10 cellular contexts compared by ENCODE assay signal in genomic region chr12:5556033-5556614, GRCh38.
DNase-seq lines count a peak whose midpoint lies in the region; ATAC-seq and TF ChIP-seq lines count a peak whose summit lies in the region.
"Had no signal": no experiment of that assay in that cellular context is flagged by ENCODE, and none has a peak within 500 bp of the region (broad histone marks: within the 10 kb centered on the region; RNA-seq: fewer than 3 reads in every experiment).

No MANE protein-coding gene starts in this region.

- no peaks in the 10 kb centered on the region for H3K36me3 Mint-ChIP-seq in Caco-2 (ENCODE audit: insufficient read depth, unreplicated experiment)
- H3K36me3 Mint-ChIP-seq: activated naive CD8-positive, alpha-beta T cell treated with anti-CD3 and anti-CD28 coated beads, Interleukin-2, amount 10 ng/mL, durations not matched to agents 7 days and 5 days had no signal

- no peaks in the 10 kb centered on the region for H3K27me3 ChIP-seq in Caco-2 (replicated peaks; ENCODE audit: control insufficient read depth, insufficient read depth, low read length)
- H3K27me3 ChIP-seq in SU-DHL-6 (ENCODE audit: low read length) = no peaks in the 10 kb centered on the region
- H3K27me3 ChIP-seq: gastroesophageal sphincter had no signal

- DNase-seq in Caco-2 (peak in 1 of 2 experiments; percentile 67), GM13977 (ENCODE audit: low spot score) (no peak), left colon (peak in 1 of 2 donors; percentile 19), NCI-H128 (lab: John Stamatoyannopoulos, UW; ENCODE audit: unreplicated experiment) (no peak)
- DNase-seq in effector CD8-positive, alpha-beta T cell (lab: John Stamatoyannopoulos, UW) = no peak
- DNase-seq: activated naive CD8-positive, alpha-beta T cell treated with anti-CD3 and anti-CD28 coated beads, Interleukin-2, amount 10 ng/mL, durations not matched to agents 7 days and 5 days; NCI-H1048 had no signal

- in situ Hi-C loops in GM13977 (cut with MboI; ENCODE audit: low pct_unique_long_range_greater_than_20kb, low sequenced_read_pairs, unreplicated experiment) = no loop called here

- H3K9me3 ChIP-seq in Caco-2 = no peaks in the 10 kb centered on the region
- H3K9me3 ChIP-seq in SU-DHL-6 (ENCODE audit: insufficient read depth, low read length) = no peaks in the 10 kb centered on the region

- H3F3A ChIP-seq in SU-DHL-6 (ENCODE audit: insufficient read depth) = no peaks in the 10 kb centered on the region

- no peak overlapping the region for H3K4me3 Mint-ChIP-seq in Caco-2 (ENCODE audit: unreplicated experiment)
- H3K4me3 Mint-ChIP-seq: activated naive CD8-positive, alpha-beta T cell treated with anti-CD3 and anti-CD28 coated beads, Interleukin-2, amount 10 ng/mL, durations not matched to agents 7 days and 5 days had no signal

- no peak overlapping the region for H3K27ac Mint-ChIP-seq in Caco-2 (ENCODE audit: unreplicated experiment)
- H3K27ac Mint-ChIP-seq: activated naive CD8-positive, alpha-beta T cell treated with anti-CD3 and anti-CD28 coated beads, Interleukin-2, amount 10 ng/mL, durations not matched to agents 7 days and 5 days had no signal

- H3K27me3 Mint-ChIP-seq in Caco-2 (ENCODE audit: insufficient read depth, unreplicated experiment) = no peaks in the 10 kb centered on the region

- no peaks in the 10 kb centered on the region for H3K36me3 ChIP-seq in Caco-2 (ENCODE audit: control insufficient read depth, insufficient read depth, low read length)
- no peaks in the 10 kb centered on the region for H3K36me3 ChIP-seq in SU-DHL-6 (ENCODE audit: low read length)
- H3K36me3 ChIP-seq: gastroesophageal sphincter had no signal

- H3K4me1 Mint-ChIP-seq in Caco-2 (ENCODE audit: low read depth, unreplicated experiment) = peaks cover 6% of the 10 kb centered on the region
- H3K4me1 Mint-ChIP-seq: activated naive CD8-positive, alpha-beta T cell treated with anti-CD3 and anti-CD28 coated beads, Interleukin-2, amount 10 ng/mL, durations not matched to agents 7 days and 5 days had no signal

- H3K9ac ChIP-seq in SU-DHL-6 (ENCODE audit: low read length) = no peak overlapping the region

- no peaks in the 10 kb centered on the region for H3K79me2 ChIP-seq in SU-DHL-6 (ENCODE audit: insufficient read depth, low read length)

- peak; percentile 34 for ATAC-seq in left colon
- ATAC-seq in HG03460 (IDR thresholded peaks at IDR 0.05; ENCODE audit: unreplicated experiment) = no peak
- ATAC-seq: gastroesophageal sphincter had no signal

- no peaks in the 10 kb centered on the region for H3K9me2 ChIP-seq in SU-DHL-6 (replicated peaks; ENCODE audit: insufficient read depth, low read length)

- H3K4me2 ChIP-seq in SU-DHL-6 (ENCODE audit: low read depth, low read length, poor library complexity, severe bottlenecking) = no peak overlapping the region

- H3K4me3 ChIP-seq in Caco-2 (ENCODE audit: low read depth, low read length) = no peak overlapping the region
- H3K4me3 ChIP-seq in SU-DHL-6 (ENCODE audit: insufficient read depth, low read length, poor library complexity, severe bottlenecking) = no peak overlapping the region
- H3K4me3 ChIP-seq: gastroesophageal sphincter had no signal

- CTCF ChIA-PET in Caco-2 (lab: Charles Lee) = interaction anchor here (0.5 to 1.0 kb wide), 4 partner anchors 128 to 383 kb away, joined by 3 read pairs; no protein-coding TSS in a partner anchor

- no peak overlapping the region for H2AFZ ChIP-seq in SU-DHL-6 (ENCODE audit: low read depth, low read length, severe bottlenecking)

- no peak overlapping the region for H3K27ac ChIP-seq in SU-DHL-6 (ENCODE audit: low read depth, low read length)
- H3K27ac ChIP-seq: gastroesophageal sphincter had no signal

- POLR2A ChIA-PET in Caco-2 (lab: Charles Lee) = no interaction called here

- peak; percentile 31 to 82 for TF ChIP-seq CTCF in Caco-2 (IDR thresholded peaks at IDR 0.05; ENCODE audit: insufficient read depth in 1 of 2, low read depth in 1 of 2, low read length in 1 of 2, severe bottlenecking in 1 of 2, unreplicated experiment in 1 of 2)
- peak; percentile 44 for TF ChIP-seq CTCF in GM13977 (IDR thresholded peaks at IDR 0.05; ENCODE audit: extremely low read depth, insufficient read depth, missing control alignments)
- TF ChIP-seq CTCF in SU-DHL-6 (IDR thresholded peaks at IDR 0.05; ENCODE audit: insufficient read depth, low read length, poor library complexity, severe bottlenecking) = peak; percentile 34

- H3K9me3 Mint-ChIP-seq in Caco-2 (ENCODE audit: unreplicated experiment) = no peaks in the 10 kb centered on the region
- H3K9me3 Mint-ChIP-seq: activated naive CD8-positive, alpha-beta T cell treated with anti-CD3 and anti-CD28 coated beads, Interleukin-2, amount 10 ng/mL, durations not matched to agents 7 days and 5 days had no signal

- no peaks in the 10 kb centered on the region for H3K4me1 ChIP-seq in Caco-2
- H3K4me1 ChIP-seq: gastroesophageal sphincter had no signal

- H4K20me1 ChIP-seq in SU-DHL-6 (ENCODE audit: low read depth, low read length) = no peaks in the 10 kb centered on the region

- BruUV-seq in Caco-2 (replicated peaks; lab: Mats Ljungman, UMichigan) = no TSS peak

- intact Hi-C loops in Caco-2 (cut with micrococcal nuclease; ENCODE audit: unreplicated experiment) = loop anchor here (1.0 kb wide), 1 partner anchor 63 kb away; no protein-coding TSS in a partner anchor
- intact Hi-C loops in left colon (cut with DNase I, micrococcal nuclease) = no loop called here
